In genomic region chr2:43131890-43132522, GRCh38 we compare ENCODE assay signal across 8 cellular contexts.
DNase-seq lines count a peak whose midpoint lies in the region; ATAC-seq and TF ChIP-seq lines count a peak whose summit lies in the region.

No MANE protein-coding gene starts in this region.

- H3K9ac ChIP-seq in mucosa of rectum (ENCODE audit: low read depth in 1 of 2, low read length in 2 of 2) (peak overlapping the region; percentile 35 to 68), GM23248 (no peak overlapping the region)

- no peaks in the 10 kb centered on the region for H3K79me2 ChIP-seq in GM23248 (ENCODE audit: insufficient read depth)

- 81 to 83% methylated on average over 7 of the region's 7 CpGs for WGBS in GM23248 (ENCODE audit: low coverage in 1 of 2, low lambda C conversion rate in 2 of 2, missing lambda C conversion rate in 2 of 2), 2 experiments

- no peak overlapping the region for H3K4me3 ChIP-seq in left ventricle myocardium inferior
- peak overlapping the region in 1 of 2 donors; percentile 2 for H3K4me3 ChIP-seq in mucosa of rectum (ENCODE audit: low read length in 2 of 2)
- no peak overlapping the region for H3K4me3 ChIP-seq in vagina
- H3K4me3 ChIP-seq in GM23248: no peak overlapping the region

- no peak overlapping the region for H3K4me2 ChIP-seq in GM23248 (ENCODE audit: unreplicated experiment)

- H4K20me1 ChIP-seq in GM23248 (ENCODE audit: insufficient read depth): no peaks in the 10 kb centered on the region

- no peak for TF ChIP-seq CTCF in left ventricle myocardium inferior (IDR thresholded peaks at IDR 0.05; ENCODE audit: borderline replicate concordance)
- TF ChIP-seq CTCF in vagina (IDR thresholded peaks at IDR 0.05): no peak

- H3K36me3 ChIP-seq in left ventricle myocardium inferior (no peaks in the 10 kb centered on the region), mucosa of rectum (ENCODE audit: control insufficient read depth in 2 of 2, insufficient read depth in 2 of 2, low read length in 2 of 2) (no peaks in the 10 kb centered on the region), vagina (no peaks in the 10 kb centered on the region), GM23248 (ENCODE audit: low read depth) (no peaks in the 10 kb centered on the region)

- peaks cover 5% of the 10 kb centered on the region for H3K36me3 Mint-ChIP-seq in activated naive CD8-positive, alpha-beta T cell treated with anti-CD3 and anti-CD28 coated beads, Interleukin-2, amount 10 ng/mL, durations not matched to agents 7 days and 5 days

- intact Hi-C loops in left ventricle myocardium inferior (cut with micrococcal nuclease): loop anchor here (10.0 kb wide), 2 partner anchors 93 to 307 kb away; partner anchors contain the start of gene ZFP36L2
- intact Hi-C loops in cardiac septum (cut with DNase I): loop anchor here (2.0 to 10.0 kb wide), 4 partner anchors 97 to 350 kb away; no protein-coding TSS in a partner anchor
- intact Hi-C loops in vagina (cut with DNase I): no loop called here

- H3K9me3 ChIP-seq in left ventricle myocardium inferior (replicated peaks) (no peaks in the 10 kb centered on the region), mucosa of rectum (ENCODE audit: control insufficient read depth in 2 of 2, low read length in 2 of 2) (no peaks in the 10 kb centered on the region), vagina (no peaks in the 10 kb centered on the region), GM23248 (ENCODE audit: low read depth) (no peaks in the 10 kb centered on the region)

- H3K27ac Mint-ChIP-seq in activated naive CD8-positive, alpha-beta T cell treated with anti-CD3 and anti-CD28 coated beads, Interleukin-2, amount 10 ng/mL, durations not matched to agents 7 days and 5 days: peak overlapping the region; percentile 100

- POLR2A ChIA-PET in activated naive CD8-positive, alpha-beta T cell treated with anti-CD3 and anti-CD28 coated beads, Interleukin-2, amount 10 ng/mL, durations not matched to agents 7 days and 5 days (lab: Charles Lee): interaction anchor here (0.7 to 22.2 kb wide), 16 partner anchors 8 to 349 kb away, joined by 3 to 1375 read pairs (median 11); partner anchors contain the start of gene ZFP36L2

- TF ChIP-seq POLR2A in vagina (IDR thresholded peaks at IDR 0.05): no peak

- in situ Hi-C loops in GM23248 (cut with MboI): no loop called here

- no peaks in the 10 kb centered on the region for H3K9me3 Mint-ChIP-seq in activated naive CD8-positive, alpha-beta T cell treated with anti-CD3 and anti-CD28 coated beads, Interleukin-2, amount 10 ng/mL, durations not matched to agents 7 days and 5 days

- H3K27ac ChIP-seq in left ventricle myocardium inferior (replicated peaks): peak overlapping the region; percentile 65
- peak overlapping the region; percentile 83 to 89 for H3K27ac ChIP-seq in mucosa of rectum (ENCODE audit: low read depth in 2 of 2, low read length in 2 of 2)
- peak overlapping the region; percentile 77 for H3K27ac ChIP-seq in vagina
- H3K27ac ChIP-seq in GM23248: no peak overlapping the region

- H3K27me3 ChIP-seq in left ventricle myocardium inferior (ENCODE audit: low read depth): no peaks in the 10 kb centered on the region
- H3K27me3 ChIP-seq in mucosa of rectum (ENCODE audit: control insufficient read depth in 2 of 2, insufficient read depth in 2 of 2, low read length in 2 of 2): no peaks in the 10 kb centered on the region
- no peaks in the 10 kb centered on the region for H3K27me3 ChIP-seq in vagina
- no peaks in the 10 kb centered on the region for H3K27me3 ChIP-seq in GM23248 (replicated peaks; ENCODE audit: insufficient read depth)

- no peaks in the 10 kb centered on the region for H3K9me2 ChIP-seq in GM23248 (ENCODE audit: insufficient read depth)

- no peak overlapping the region for H2AFZ ChIP-seq in GM23248

- ATAC-seq in activated naive CD8-positive, alpha-beta T cell treated with anti-CD3 and anti-CD28 coated beads, Interleukin-2, amount 10 ng/mL, durations not matched to agents 7 days and 5 days (ENCODE audit: low read depth): no peak
- ATAC-seq in GM21737 (IDR thresholded peaks at IDR 0.05; ENCODE audit: unreplicated experiment): no peak

- H3F3A ChIP-seq in GM23248 (ENCODE audit: insufficient read depth): no peaks in the 10 kb centered on the region

- DNase-seq in left ventricle myocardium inferior (no peak), cardiac septum (ENCODE audit: low spot score) (no peak), vagina (ENCODE audit: extremely low spot score in 2 of 2) (peak in 1 of 2 donors; percentile 80), 8988T (no peak), GM23248 (no peak)
- no peak for DNase-seq in activated naive CD8-positive, alpha-beta T cell treated with anti-CD3 and anti-CD28 coated beads, Interleukin-2, amount 10 ng/mL, durations not matched to agents 7 days and 5 days

- H3K4me1 Mint-ChIP-seq in activated naive CD8-positive, alpha-beta T cell treated with anti-CD3 and anti-CD28 coated beads, Interleukin-2, amount 10 ng/mL, durations not matched to agents 7 days and 5 days: peaks cover 83% of the 10 kb centered on the region

- no peaks in the 10 kb centered on the region for H3K27me3 Mint-ChIP-seq in activated naive CD8-positive, alpha-beta T cell treated with anti-CD3 and anti-CD28 coated beads, Interleukin-2, amount 10 ng/mL, durations not matched to agents 7 days and 5 days

- H3K4me1 ChIP-seq in left ventricle myocardium inferior (peaks cover 60% of the 10 kb centered on the region), mucosa of rectum (ENCODE audit: control insufficient read depth in 2 of 2, insufficient read depth in 2 of 2, low read length in 2 of 2) (peaks cover 68 to 70% of the 10 kb centered on the region in 2 donors), vagina (peaks cover 72% of the 10 kb centered on the region), GM23248 (ENCODE audit: insufficient read depth) (peaks cover 19% of the 10 kb centered on the region)

- H3K4me3 Mint-ChIP-seq in activated naive CD8-positive, alpha-beta T cell treated with anti-CD3 and anti-CD28 coated beads, Interleukin-2, amount 10 ng/mL, durations not matched to agents 7 days and 5 days: peak overlapping the region; percentile 64
